16 cellular contexts compared by ENCODE assay signal in genomic region chr22:22074634-22075381, GRCh38.
DNase-seq lines count a peak whose midpoint lies in the region; ATAC-seq and TF ChIP-seq lines count a peak whose summit lies in the region.
"Had no signal": no experiment of that assay in that cellular context is flagged by ENCODE, and none has a peak within 500 bp of the region (broad histone marks: within the 10 kb centered on the region; RNA-seq: fewer than 3 reads in every experiment).

No MANE protein-coding gene starts in this region.

- intact Hi-C loops in sciatic nerve (cut with DNase I): no loop called here

- H3K79me2 ChIP-seq in osteoblast (ENCODE audit: insufficient read depth, low read length): no peaks in the 10 kb centered on the region

- H3K9me3 ChIP-seq in osteoblast (ENCODE audit: low read depth, low read length): no peaks in the 10 kb centered on the region
- H3K9me3 ChIP-seq: esophagus muscularis mucosa, SK-N-SH had no signal

- no peaks in the 10 kb centered on the region for H3K4me1 ChIP-seq in osteoblast (ENCODE audit: insufficient read depth, low read length)
- H3K4me1 ChIP-seq: esophagus muscularis mucosa had no signal

- peaks cover 7% of the 10 kb centered on the region for H3K27me3 ChIP-seq in osteoblast (ENCODE audit: insufficient read depth, low read length)

- POLR2A ChIA-PET in RWPE1 (lab: Yijun Ruan, JAX; ENCODE audit: low non-redundant PET): no interaction called here

- peak; percentile 17 for DNase-seq in EH (ENCODE audit: low read depth)
- peak; percentile 32 for DNase-seq in RWPE1 (ENCODE audit: low spot score)
- peak; percentile 45 for DNase-seq in glomerular visceral epithelial cell (ENCODE audit: extremely low spot score)
- no peak for DNase-seq in sciatic nerve (ENCODE audit: low spot score)
- DNase-seq in anterior cingulate cortex (lab: John Stamatoyannopoulos, UW): no peak
- DNase-seq in osteoblast (ENCODE audit: insufficient read length, low spot score, missing footprints): no peak
- no peak for DNase-seq in activated CD8-positive, alpha-beta memory T cell treated with anti-CD3 and anti-CD28 coated beads for 24 hours
- no peak for DNase-seq in T1000 (lab: John Stamatoyannopoulos, UW)
- DNase-seq: activated CD8-positive, alpha-beta T cell treated with anti-CD3 and anti-CD28 coated beads, Interleukin-2, amount 10 ng/mL, durations not matched to agents 7 days and 5 days; activated effector memory CD4-positive, alpha-beta T cell treated with anti-CD3 and anti-CD28 coated beads, Interleukin-2, amount 50 U/mL, for 16 hours; DMS 273 treated with DMSO at 0.1 percent for 48 hours; Kasumi-1; left colon; NCI-H187; SK-N-SH had no signal

- no peak overlapping the region for H3K4me2 ChIP-seq in osteoblast (ENCODE audit: insufficient read depth, low read length)
- H3K4me2 ChIP-seq: SK-N-SH had no signal

- no peak overlapping the region for H2AFZ ChIP-seq in osteoblast (ENCODE audit: low read length)

- H3K4me3 ChIP-seq in osteoblast (ENCODE audit: insufficient read depth, low read length): no peak overlapping the region
- H3K4me3 ChIP-seq: esophagus muscularis mucosa had no signal

- no peaks in the 10 kb centered on the region for H4K20me1 ChIP-seq in osteoblast (ENCODE audit: insufficient read depth, low read length)

- no peaks in the 10 kb centered on the region for H3K36me3 ChIP-seq in osteoblast (ENCODE audit: insufficient read depth, low read length)
- H3K36me3 ChIP-seq: esophagus muscularis mucosa had no signal

- CTCF ChIA-PET in RWPE1 (lab: Yijun Ruan, JAX): interaction anchor here (0.9 kb wide), 1 partner anchor 37 kb away, joined by 4 read pairs; no protein-coding TSS in a partner anchor

- TF ChIP-seq CTCF in RWPE1 (conservative IDR thresholded peaks at IDR 0.05; ENCODE audit: low read depth): no peak; the same call in 1 of the 2 replicates
- no peak for TF ChIP-seq CTCF in osteoblast (IDR thresholded peaks at IDR 0.05; ENCODE audit: extremely low read depth, low read depth, low read length)

- H3K27ac ChIP-seq in RWPE1 (peak overlapping the region; percentile 94), osteoblast (ENCODE audit: low read depth, low read length) (no peak overlapping the region)
- H3K27ac ChIP-seq: esophagus muscularis mucosa had no signal

- peak; percentile 52 for ATAC-seq in sciatic nerve
- ATAC-seq: activated CD8-positive, alpha-beta T cell treated with anti-CD3 and anti-CD28 coated beads, Interleukin-2, amount 10 ng/mL, durations not matched to agents 7 days and 5 days; left colon had no signal

Comparison
In these comparisons a context has a peak if more than half of its experiments do, and no peak if none do; other contexts are left out.
1. DNase-seq: peak in EH (single experiment), RWPE1 (single experiment) and glomerular visceral epithelial cell (single experiment); none in sciatic nerve (single experiment), anterior cingulate cortex (0 of 58), osteoblast (single experiment), activated CD8-positive, alpha-beta memory T cell treated with anti-CD3 and anti-CD28 coated beads for 24 hours (single experiment) and T1000 (single experiment).